8 cellular contexts compared by ENCODE assay signal in genomic region chr5:128083033-128083810, GRCh38. TPM values are rescaled to one million over a fixed set of nuclear protein-coding genes. Genes with fewer than 3 reads are reported as not detected.
DNase-seq lines count a peak whose midpoint lies in the region; ATAC-seq and TF ChIP-seq lines count a peak whose summit lies in the region.

Gene SLC12A2 (plus strand): TSS chr5:128083766. CDS start chr5:128083955, 189 bp downstream.

- TF ChIP-seq CTCF in LNCaP clone FGC (IDR thresholded peaks at IDR 0.05; ENCODE audit: control insufficient read depth, extremely low read depth, insufficient read depth): no peak
- TF ChIP-seq CTCF in fibroblast of pulmonary artery (IDR thresholded peaks at IDR 0.05; ENCODE audit: low read length, missing control alignments): no peak

- H3K9me3 Mint-ChIP-seq in natural killer cell treated with Interleukin-12 subunit alpha and Interleukin-12 subunit beta and Interleukin-15 and Interleukin-18, amount 100 ng/mL, for 72 hours: no peaks in the 10 kb centered on the region

- TF ChIP-seq POLR2A in Raji (IDR thresholded peaks at IDR 0.05; ENCODE audit: insufficient read depth, low read depth, low read length): peak; percentile 75

- H3K4me3 Mint-ChIP-seq in natural killer cell treated with Interleukin-12 subunit alpha and Interleukin-12 subunit beta and Interleukin-15 and Interleukin-18, amount 100 ng/mL, for 72 hours: peak within 1 kb of the TSS; percentile 84

- ATAC-seq in natural killer cell treated with Interleukin-12 subunit alpha and Interleukin-12 subunit beta and Interleukin-15 and Interleukin-18, amount 100 ng/mL, for 72 hours: peak; percentile 83 to 89

- peak within 1 kb of the TSS; percentile 63 for H3K4me3 ChIP-seq in LNCaP clone FGC (ENCODE audit: low read depth, low read length)
- peak within 1 kb of the TSS; percentile 92 for H3K4me3 ChIP-seq in fibroblast of pulmonary artery (replicated peaks; ENCODE audit: low read depth, low read length)

- peak; percentile 96 for DNase-seq in EL
- peak; percentile 95 for DNase-seq in H4 (ENCODE audit: low spot score)
- DNase-seq in LNCaP clone FGC (ENCODE audit: low read depth): peak; percentile 85
- DNase-seq in activated T-helper 9 cell treated with anti-CD3 and anti-CD28 coated beads, Interleukin-2, amount 50 U/mL, for 16 hours (ENCODE audit: low read depth): peak; percentile 82
- DNase-seq in fibroblast of pulmonary artery (ENCODE audit: low read depth): peak; percentile 98
- DNase-seq in natural killer cell treated with Interleukin-12 subunit alpha and Interleukin-12 subunit beta and Interleukin-15 and Interleukin-18, amount 100 ng/mL, for 72 hours (ENCODE audit: low spot score): peak; percentile 97
- peak; percentile 91 for DNase-seq in stimulated activated naive CD4-positive, alpha-beta T cell treated with Interleukin-2 at 50 U/mL for 16 hours (lab: John Stamatoyannopoulos, UW)

- peaks cover 44 to 53% of the 10 kb centered on the region in 2 donors for H3K4me1 Mint-ChIP-seq in natural killer cell treated with Interleukin-12 subunit alpha and Interleukin-12 subunit beta and Interleukin-15 and Interleukin-18, amount 100 ng/mL, for 72 hours (ENCODE audit: low read depth in 2 of 2)

- H3K27ac Mint-ChIP-seq in natural killer cell treated with Interleukin-12 subunit alpha and Interleukin-12 subunit beta and Interleukin-15 and Interleukin-18, amount 100 ng/mL, for 72 hours: peak within 1 kb of the TSS; percentile 81 to 88

- H3K27me3 Mint-ChIP-seq in natural killer cell treated with Interleukin-12 subunit alpha and Interleukin-12 subunit beta and Interleukin-15 and Interleukin-18, amount 100 ng/mL, for 72 hours: no peaks in the 10 kb centered on the region

- peaks cover 10% of the 10 kb centered on the region for H3K36me3 Mint-ChIP-seq in natural killer cell treated with Interleukin-12 subunit alpha and Interleukin-12 subunit beta and Interleukin-15 and Interleukin-18, amount 100 ng/mL, for 72 hours

RNA-seq across cellular contexts. Expression of gene SLC12A2, which starts in this region (rescaled TPM):
- 15.2 and 17.1 TPM in 2 replicates for total RNA-seq in H4 (2014; rRNA removed; shearing (Covaris generic))
- total RNA-seq in natural killer cell treated with Interleukin-12 subunit alpha and Interleukin-12 subunit beta and Interleukin-15 and Interleukin-18, amount 100 ng/mL, for 72 hours: 10 to 100 TPM; 20.1 to 26.1 TPM

Comparison
In these comparisons a context has a peak if more than half of its experiments do, and no peak if none do; other contexts are left out.
1. Peak in every context shown above with its lines: DNase-seq, ATAC-seq and H3K4me3 ChIP-seq.